Comparison of ENCODE assay signal across 8 cellular contexts in the genomic region with DNA sequence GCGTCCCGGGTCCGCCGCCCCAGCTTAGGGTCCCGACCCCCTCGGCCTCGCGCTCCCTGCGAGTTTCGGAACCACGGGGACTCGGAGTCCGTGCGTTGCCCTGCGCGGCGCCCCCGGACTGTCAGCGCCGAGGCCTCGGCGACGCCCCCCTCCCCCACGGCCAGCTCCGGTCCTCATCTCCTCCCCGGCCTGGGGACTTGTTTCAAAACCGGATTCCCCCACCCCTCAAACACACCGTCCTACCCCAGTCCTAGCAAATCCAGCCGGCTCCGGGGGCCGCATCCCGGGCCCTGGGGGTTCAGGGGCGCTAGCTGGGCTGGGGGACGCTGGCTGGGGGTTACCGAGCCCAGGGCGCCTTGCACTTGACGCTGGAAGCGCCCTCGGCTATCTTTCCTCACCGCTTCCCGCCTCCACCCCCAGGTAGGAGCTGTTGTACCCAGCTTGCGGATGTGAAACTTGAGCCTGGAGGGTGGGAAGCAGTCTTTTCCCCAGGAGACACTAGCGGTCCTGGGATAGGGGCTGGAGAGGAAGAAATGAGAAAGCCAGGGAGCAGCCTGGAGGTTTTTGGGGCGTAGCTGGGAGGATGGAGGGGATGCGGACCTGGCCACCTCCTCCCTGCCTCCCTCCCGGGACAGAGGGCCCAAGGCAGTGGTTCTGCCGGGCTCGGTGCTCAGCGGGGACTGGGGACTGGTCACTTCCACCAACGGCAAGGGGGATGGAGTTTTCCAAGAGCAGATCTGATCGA. TPM values are rescaled to one million over a fixed set of nuclear protein-coding genes. Genes with fewer than 3 reads are reported as not detected.
DNase-seq lines count a peak whose midpoint lies in the region; ATAC-seq and TF ChIP-seq lines count a peak whose summit lies in the region.
"Had no signal": no experiment of that assay in that cellular context is flagged by ENCODE, and none has a peak within 500 bp of the region (broad histone marks: within the 10 kb centered on the region; RNA-seq: fewer than 3 reads in every experiment).

No MANE protein-coding gene starts in this region.

- no peaks in the 10 kb centered on the region for H3K27me3 ChIP-seq in HUES6 (ENCODE audit: control insufficient read depth, insufficient read depth, low read length)
- H3K27me3 ChIP-seq in body of pancreas, result no peaks in the 10 kb centered on the region
- peaks cover 24% of the 10 kb centered on the region for H3K27me3 ChIP-seq in suprapubic skin

- TF ChIP-seq EP300 in suprapubic skin (IDR thresholded peaks at IDR 0.05), result no peak

- 13 to 29% methylated on average over 8 to 50 of the region's 51 CpGs for WGBS in body of pancreas, 2 donors
- 11% methylated on average over 24 of the region's 51 CpGs for WGBS in suprapubic skin

- no peak for TF ChIP-seq CTCF in body of pancreas (IDR thresholded peaks at IDR 0.05)
- no peak for TF ChIP-seq CTCF in suprapubic skin (IDR thresholded peaks at IDR 0.05)

- H3K9ac ChIP-seq in HUES6 (ENCODE audit: low read length), result peak overlapping the region; percentile 95

- peaks cover 35% of the 10 kb centered on the region for H3K4me1 ChIP-seq in HUES6 (ENCODE audit: control insufficient read depth, insufficient read depth, low read length)
- peaks cover 12% of the 10 kb centered on the region for H3K4me1 ChIP-seq in body of pancreas
- peaks cover 42% of the 10 kb centered on the region for H3K4me1 ChIP-seq in suprapubic skin

- H3K4me3 ChIP-seq in HUES6 (ENCODE audit: low read depth, low read length) (peak overlapping the region; percentile 71), body of pancreas (no peak overlapping the region), suprapubic skin (peak overlapping the region; percentile 64)

- H3K27ac ChIP-seq in HUES6 (ENCODE audit: low read depth, low read length), result peak overlapping the region; percentile 96; the same call in 1 of the 2 replicates
- peak overlapping the region in 2 of 4 donors; percentile 12 to 29 for H3K27ac ChIP-seq in body of pancreas
- peak overlapping the region; percentile 81 for H3K27ac ChIP-seq in suprapubic skin

- H3K36me3 ChIP-seq in HUES6 (ENCODE audit: control insufficient read depth, insufficient read depth, low read length), result 0 out of 2 replicates have a peak, but pooled peaks cover 3% of the 10 kb centered on the region
- no peaks in the 10 kb centered on the region for H3K36me3 ChIP-seq in body of pancreas (replicated peaks in 1 of 2; ENCODE audit: insufficient read depth in 1 of 2, low read depth in 2 of 2)
- H3K36me3 ChIP-seq in suprapubic skin, result no peaks in the 10 kb centered on the region

- DNase-seq in body of pancreas (no peak), left kidney (ENCODE audit: low read depth, low spot score) (peak; percentile 61), suprapubic skin (ENCODE audit: low spot score in 2 of 2) (no peak), T-helper 9 cell (no peak)

- no peaks in the 10 kb centered on the region for H3K9me3 ChIP-seq in HUES6 (ENCODE audit: control insufficient read depth, insufficient read depth, low read depth, low read length)
- no peaks in the 10 kb centered on the region for H3K9me3 ChIP-seq in body of pancreas
- H3K9me3 ChIP-seq in suprapubic skin, result no peaks in the 10 kb centered on the region

- peak; percentile 4 for ATAC-seq in body of pancreas
- ATAC-seq in GM21423 (IDR thresholded peaks at IDR 0.05; ENCODE audit: unreplicated experiment), result no peak
- ATAC-seq in GM18873 (IDR thresholded peaks at IDR 0.05; ENCODE audit: low FRiP score, unreplicated experiment), result no peak

- intact Hi-C loops in body of pancreas (cut with DNase I), result no loop called here

- TF ChIP-seq POLR2A in body of pancreas (IDR thresholded peaks at IDR 0.05), result no peak
- no peak for TF ChIP-seq POLR2A in suprapubic skin (IDR thresholded peaks at IDR 0.05)

RNA-seq across cellular contexts. Expression of a gene that starts 0.6 kb away (rescaled TPM):
- total RNA-seq in body of pancreas (100 to 1,000 TPM in 1 of 2 donors, 10 to 100 TPM in 1; 97.0 to 119 TPM), suprapubic skin (100 to 1,000 TPM; 111 to 174 (median 139) TPM)
- total RNA-seq: activated CD8-positive, alpha-beta memory T cell treated with anti-CD3 and anti-CD28 coated beads for 36 hours had no signal

Comparison
In these comparisons a context has a peak if more than half of its experiments do, and no peak if none do; other contexts are left out.
1. H3K4me3 ChIP-seq: peak in HUES6 (single experiment) and suprapubic skin (single experiment); none in body of pancreas (0 of 2).